8 cellular contexts compared by ENCODE assay signal in the genomic region with DNA sequence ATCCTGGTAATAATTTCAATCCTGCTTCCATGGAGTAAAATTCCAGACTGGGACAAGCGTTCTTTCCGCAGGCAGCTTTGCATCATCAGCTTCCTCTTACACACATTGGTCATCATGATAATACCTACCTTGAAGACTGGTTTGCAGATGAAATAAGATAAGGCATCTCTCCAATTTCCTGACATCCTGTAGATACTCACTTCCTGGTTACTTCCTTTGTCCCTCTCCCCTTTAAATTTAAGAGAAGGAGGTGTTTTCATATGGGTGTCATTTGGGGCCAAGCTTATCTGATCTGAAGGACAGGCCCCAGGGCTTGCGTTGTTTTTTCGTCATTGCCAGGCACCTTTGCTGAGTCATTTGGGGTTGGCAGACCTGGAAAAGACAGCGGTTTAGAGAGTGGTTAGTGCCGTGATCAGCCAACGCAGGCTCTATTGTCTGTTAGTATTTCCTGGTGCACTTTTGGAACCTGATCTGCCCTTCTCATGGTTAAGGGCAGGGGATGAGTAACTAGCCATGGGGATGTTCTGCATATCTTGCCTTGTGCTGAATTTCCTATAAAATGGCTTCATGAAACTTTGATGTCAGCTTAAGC. TPM values are rescaled to one million over a fixed set of nuclear protein-coding genes. Genes with fewer than 3 reads are reported as not detected.
DNase-seq lines count a peak whose midpoint lies in the region; ATAC-seq, FAIRE-seq and TF ChIP-seq lines count a peak whose summit lies in the region.

No MANE protein-coding gene starts in this region.

- H3K27me3 ChIP-seq in GM12878 (replicated peaks in 1 of 2; ENCODE audit: control insufficient read depth in 2 of 2, insufficient read depth in 2 of 2, low read length in 1 of 2): no peaks in the 10 kb centered on the region

- ATAC-seq in GM12878: peak; percentile 48
- ATAC-seq in GM21526 (IDR thresholded peaks at IDR 0.05; ENCODE audit: low FRiP score, unreplicated experiment): no peak
- no peak for ATAC-seq in HG03378 (IDR thresholded peaks at IDR 0.05; ENCODE audit: unreplicated experiment)
- ATAC-seq in HG03196 (IDR thresholded peaks at IDR 0.05; ENCODE audit: unreplicated experiment): no peak

- intact Hi-C loops in GM12878 (cut with micrococcal nuclease; ENCODE audit: unreplicated experiment): no loop called here

- peak; percentile 27 for DNase-seq in H54 (ENCODE audit: insufficient read length, low spot score)
- DNase-seq in SW480 (ENCODE audit: low spot score): peak; percentile 70
- no peak for DNase-seq in GM12878 (ENCODE audit: low read depth, low spot score)
- peak; percentile 87 for DNase-seq in stimulated activated CD4-positive, alpha-beta T cell treated with anti-CD3 and anti-CD28 coated beads, Interleukin-1b, Interleukin-23, amount 100 ng/mL, for 48 hours
- no peak for DNase-seq in NCI-H1930 (lab: John Stamatoyannopoulos, UW)

- H3K36me3 ChIP-seq in GM12878 (ENCODE audit: control insufficient read depth in 2 of 2, insufficient read depth in 2 of 2, low read length in 1 of 2): no peaks in the 10 kb centered on the region; a peak in 2 of 4 replicates

- WGBS in GM12878 (ENCODE audit: insufficient coverage, insufficient replicate concordance, low lambda C conversion rate, missing lambda C conversion rate): 39% methylated on average over 7 of the region's 7 CpGs

- TF ChIP-seq POLR2A in H54 (IDR thresholded peaks at IDR 0.05; ENCODE audit: low read depth, low read length): no peak
- TF ChIP-seq POLR2A in GM12878 (IDR thresholded peaks at IDR 0.05; ENCODE audit: low read depth, low read length): no peak

- RAD21 ChIA-PET in GM12878 (lab: Charles Lee; ENCODE audit: unreplicated experiment): no interaction called here

- FAIRE-seq in H54 (lab: Jason Lieb, UNC) (peak; percentile 69), GM12878 (lab: Jason Lieb, UNC) (no peak)

- peak overlapping the region; percentile 21; the same call in 1 of the 2 replicates for H3K4me2 ChIP-seq in GM12878 (ENCODE audit: control insufficient read depth, insufficient read depth)

- H2AFZ ChIP-seq in GM12878 (ENCODE audit: control insufficient read depth, low read depth, low read length): no peak overlapping the region

- H4K20me1 ChIP-seq in GM12878 (ENCODE audit: control insufficient read depth, insufficient read depth): no peaks in the 10 kb centered on the region

- no peak for TF ChIP-seq CTCF in GM12878 (IDR thresholded peaks at IDR 0.05 in 2 of 3, conservative IDR thresholded peaks at IDR 0.05 in 1 of 3; ENCODE audit: control insufficient read depth in 2 of 3, extremely low read depth in 1 of 3, insufficient read depth in 1 of 3, low read depth in 3 of 3, low read length in 3 of 3)

- no TSS peak for BruUV-seq in GM12878 (replicated peaks; lab: Mats Ljungman, UMichigan)

- peak overlapping the region; percentile 15; the same call in 1 of the 2 replicates for H3K27ac ChIP-seq in GM12878 (ENCODE audit: control insufficient read depth, insufficient read depth)

- no peak overlapping the region for H3K4me3 ChIP-seq in GM12878

- in situ Hi-C loops in GM12878 (cut with MboI): no loop called here

- CTCF ChIA-PET in GM12878 (lab: Yijun Ruan, JAX): interaction anchor here (0.7 to 1.7 kb wide), 4 partner anchors 24 to 193 kb away, joined by 3 to 7 read pairs (median 4); no protein-coding TSS in a partner anchor

- peaks cover 42% of the 10 kb centered on the region for H3K4me1 ChIP-seq in GM12878 (ENCODE audit: control insufficient read depth, insufficient read depth, low read length)

- TF ChIP-seq RAD21 in GM12878 (IDR thresholded peaks at IDR 0.05; ENCODE audit: insufficient read depth, low read depth, low read length): no peak

- TF ChIP-seq EP300 in GM12878 (IDR thresholded peaks at IDR 0.05; ENCODE audit: borderline replicate concordance in 1 of 2, control insufficient read depth in 1 of 2, low read depth in 2 of 2, low read length in 2 of 2): no peak

- SMC1A ChIA-PET in GM12878 (lab: Charles Lee; ENCODE audit: uncharacterized antibody, unreplicated experiment): interaction anchor here (1.2 to 1.3 kb wide), 5 partner anchors 10 to 92 kb away, joined by 3 to 4 read pairs (median 3); no protein-coding TSS in a partner anchor

- POLR2A ChIA-PET in GM12878 (lab: Charles Lee): no interaction called here

- H3K79me2 ChIP-seq in GM12878 (ENCODE audit: control insufficient read depth, insufficient read depth, low read length): no peaks in the 10 kb centered on the region; the same call in 1 of the 2 replicates

- no peak overlapping the region for H3K9ac ChIP-seq in GM12878 (ENCODE audit: control insufficient read depth, insufficient read depth, low read length)

- no peaks in the 10 kb centered on the region for H3K9me3 ChIP-seq in GM12878 (replicated peaks; ENCODE audit: control insufficient read depth, insufficient read depth, low read length)

TF ChIP-seq in GM12878, 131 proteins besides CTCF, POLR2A, EP300 and RAD21:
- TF ChIP-seq POLR2AphosphoS2 (IDR thresholded peaks at IDR 0.05; ENCODE audit: low read depth, low read length): no peak
- 0 out of 4 replicates have a peak, but pooled peaks of 1 of the 2 experiments have one; percentile 45 for TF ChIP-seq ETV6 (conservative IDR thresholded peaks at IDR 0.05 in 1 of 2, IDR thresholded peaks at IDR 0.05 in 1 of 2; ENCODE audit: borderline replicate concordance in 1 of 2, low read depth in 1 of 2)
- no peak for TF ChIP-seq FOXM1 (IDR thresholded peaks at IDR 0.05; ENCODE audit: low read depth, low read length)
- TF ChIP-seq, protein P1, sequence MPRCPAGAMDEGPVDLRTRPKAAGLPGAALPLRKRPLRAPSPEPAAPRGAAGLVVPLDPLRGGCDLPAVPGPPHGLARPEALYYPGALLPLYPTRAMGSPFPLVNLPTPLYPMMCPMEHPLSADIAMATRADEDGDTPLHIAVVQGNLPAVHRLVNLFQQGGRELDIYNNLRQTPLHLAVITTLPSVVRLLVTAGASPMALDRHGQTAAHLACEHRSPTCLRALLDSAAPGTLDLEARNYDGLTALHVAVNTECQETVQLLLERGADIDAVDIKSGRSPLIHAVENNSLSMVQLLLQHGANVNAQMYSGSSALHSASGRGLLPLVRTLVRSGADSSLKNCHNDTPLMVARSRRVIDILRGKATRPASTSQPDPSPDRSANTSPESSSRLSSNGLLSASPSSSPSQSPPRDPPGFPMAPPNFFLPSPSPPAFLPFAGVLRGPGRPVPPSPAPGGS (IDR thresholded peaks at IDR 0.05; ENCODE audit: borderline replicate concordance, insufficient read depth, low read depth, low read length, poor library complexity, severe bottlenecking): no peak
- peak; percentile 49; the same call in 1 of the 2 replicates for TF ChIP-seq EED (IDR thresholded peaks at IDR 0.05; ENCODE audit: low read depth)
- TF ChIP-seq, protein P2, sequence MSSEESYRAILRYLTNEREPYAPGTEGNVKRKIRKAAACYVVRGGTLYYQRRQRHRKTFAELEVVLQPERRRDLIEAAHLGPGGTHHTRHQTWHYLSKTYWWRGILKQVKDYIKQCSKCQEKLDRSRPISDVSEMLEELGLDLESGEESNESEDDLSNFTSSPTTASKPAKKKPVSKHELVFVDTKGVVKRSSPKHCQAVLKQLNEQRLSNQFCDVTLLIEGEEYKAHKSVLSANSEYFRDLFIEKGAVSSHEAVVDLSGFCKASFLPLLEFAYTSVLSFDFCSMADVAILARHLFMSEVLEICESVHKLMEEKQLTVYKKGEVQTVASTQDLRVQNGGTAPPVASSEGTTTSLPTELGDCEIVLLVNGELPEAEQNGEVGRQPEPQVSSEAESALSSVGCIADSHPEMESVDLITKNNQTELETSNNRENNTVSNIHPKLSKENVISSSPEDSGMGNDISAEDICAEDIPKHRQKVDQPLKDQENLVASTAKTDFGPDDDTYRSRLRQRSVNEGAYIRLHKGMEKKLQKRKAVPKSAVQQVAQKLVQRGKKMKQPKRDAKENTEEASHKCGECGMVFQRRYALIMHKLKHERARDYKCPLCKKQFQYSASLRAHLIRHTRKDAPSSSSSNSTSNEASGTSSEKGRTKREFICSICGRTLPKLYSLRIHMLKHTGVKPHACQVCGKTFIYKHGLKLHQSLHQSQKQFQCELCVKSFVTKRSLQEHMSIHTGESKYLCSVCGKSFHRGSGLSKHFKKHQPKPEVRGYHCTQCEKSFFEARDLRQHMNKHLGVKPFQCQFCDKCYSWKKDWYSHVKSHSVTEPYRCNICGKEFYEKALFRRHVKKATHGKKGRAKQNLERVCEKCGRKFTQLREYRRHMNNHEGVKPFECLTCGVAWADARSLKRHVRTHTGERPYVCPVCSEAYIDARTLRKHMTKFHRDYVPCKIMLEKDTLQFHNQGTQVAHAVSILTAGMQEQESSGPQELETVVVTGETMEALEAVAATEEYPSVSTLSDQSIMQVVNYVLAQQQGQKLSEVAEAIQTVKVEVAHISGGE (CRISPR knock-in tag; IDR thresholded peaks at IDR 0.05): no peak
- peak; percentile 37; the same call in 1 of the 2 replicates for TF ChIP-seq MTA2 (IDR thresholded peaks at IDR 0.05; ENCODE audit: low read depth)
- peak; percentile 32; the same call in 1 of the 2 replicates for TF ChIP-seq IKZF1 (conservative IDR thresholded peaks at IDR 0.05)
- no peak for TF ChIP-seq MEF2B (IDR thresholded peaks at IDR 0.05; ENCODE audit: partially characterized antibody, poor library complexity, severe bottlenecking)
- no peak for TF ChIP-seq ESRRA (IDR thresholded peaks at IDR 0.05; ENCODE audit: low read length)
- TF ChIP-seq MEF2A (IDR thresholded peaks at IDR 0.05; ENCODE audit: insufficient read depth, low read depth, low read length): no peak
- TF ChIP-seq RUNX3 (IDR thresholded peaks at IDR 0.05; ENCODE audit: low read length): peak; percentile 60
- peak in 1 of 2 experiments; percentile 55; a peak in 3 of 4 replicates for TF ChIP-seq IKZF2 (IDR thresholded peaks at IDR 0.05)
TF ChIP-seq in GM12878: peak in this region for 6.

RNA-seq across cellular contexts. Expression of a gene that starts 24.1 kb away (rescaled TPM):
- 194 and 207 TPM in 2 replicates for total RNA-seq in GM12878 (2013; cell fraction: nucleolus; rRNA removed)
- total RNA-seq in GM12878 (2014; rRNA removed): 26.4 and 29.9 TPM in 2 replicates
- total RNA-seq in GM12878 (2014; rRNA removed; fragmentation: Illumina TruSeq; extraction: Trizol): 24.4 and 27.5 TPM in 2 replicates
- 49.1 and 52.1 TPM in 2 replicates for total RNA-seq in GM12878 (2021)
- polyA plus RNA-seq in GM12878 (2011; ENCODE audit: low read depth): 6.3 TPM
- 25.3 and 32.3 TPM in 2 replicates for polyA plus RNA-seq in GM12878 (2011; rRNA removed)
- 30.8 and 36.7 TPM in 2 replicates for polyA plus RNA-seq in GM12878 (2011; cell fraction: cytosol; rRNA removed)
- 84.2 and 87.2 TPM in 2 replicates for polyA plus RNA-seq in GM12878 (2011; cell fraction: nucleus; rRNA removed)
- polyA plus RNA-seq in GM12878 (2012): 11.4 and 11.5 TPM in 2 replicates
- polyA plus RNA-seq in GM12878 (2014; fragmentation: Illumina TruSeq; extraction: Trizol): 25.7 and 28.2 TPM in 2 replicates
- 1 to 10 TPM; 1.9 to 3.5 TPM for polyA plus RNA-seq in GM12878 (2014; fragmentation: Nextera tagmentation; extraction: Ambion mirVana)
- polyA plus RNA-seq in GM12878 (2014; rRNA removed): 35.7 and 37.5 TPM in 2 replicates
- polyA plus RNA-seq in GM12878 (2016; fragmentation: Nextera tagmentation; extraction: Ambion mirVana): 10 to 100 TPM; 12.6 to 13.3 TPM
- polyA minus RNA-seq in GM12878 (2011; rRNA and poly(A)+ RNA removed): 46.2 and 52.8 TPM in 2 replicates
- 19.5 and 22.4 TPM in 2 replicates for polyA minus RNA-seq in GM12878 (2011; cell fraction: cytosol; rRNA and poly(A)+ RNA removed)
- polyA minus RNA-seq in GM12878 (2011; cell fraction: nucleus; rRNA and poly(A)+ RNA removed): 33.9 and 57.1 TPM in 2 replicates

Comparison
In these comparisons a context has a peak if more than half of its experiments do, and no peak if none do; other contexts are left out.
1. DNase-seq: peak in H54 (single experiment), SW480 (single experiment) and stimulated activated CD4-positive, alpha-beta T cell treated with anti-CD3 and anti-CD28 coated beads, Interleukin-1b, Interleukin-23, amount 100 ng/mL, for 48 hours (single experiment); none in GM12878 (single experiment) and NCI-H1930 (0 of 2).